ENCODE assay signal across 1 cellular context in the genomic region with DNA sequence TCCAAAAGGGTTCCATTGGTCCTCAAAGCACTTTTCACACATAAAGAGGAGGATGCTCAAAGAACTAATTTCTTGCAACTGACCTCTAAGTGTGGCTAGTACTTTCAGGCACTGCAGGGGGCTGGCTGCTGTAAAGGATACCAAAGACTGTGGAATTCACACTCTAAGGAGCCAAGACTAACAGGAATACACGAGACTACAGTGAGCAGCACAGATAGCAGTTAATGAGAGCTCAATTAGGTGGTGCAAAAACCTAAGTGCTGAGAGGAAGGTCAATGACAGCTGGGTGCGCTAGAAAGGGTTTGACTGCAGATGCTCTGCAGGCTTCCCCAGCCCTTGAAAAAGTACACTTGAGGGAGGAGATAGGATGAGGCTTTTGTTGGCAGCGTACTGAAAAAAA.
TF ChIP-seq lines count a peak whose summit lies in the region.

No MANE protein-coding gene starts in this region.

TF ChIP-seq in WTC11, 78 proteins besides CTCF, POLR2A, EP300 and RAD21 (continued from another document):
- TF ChIP-seq, protein P1, sequence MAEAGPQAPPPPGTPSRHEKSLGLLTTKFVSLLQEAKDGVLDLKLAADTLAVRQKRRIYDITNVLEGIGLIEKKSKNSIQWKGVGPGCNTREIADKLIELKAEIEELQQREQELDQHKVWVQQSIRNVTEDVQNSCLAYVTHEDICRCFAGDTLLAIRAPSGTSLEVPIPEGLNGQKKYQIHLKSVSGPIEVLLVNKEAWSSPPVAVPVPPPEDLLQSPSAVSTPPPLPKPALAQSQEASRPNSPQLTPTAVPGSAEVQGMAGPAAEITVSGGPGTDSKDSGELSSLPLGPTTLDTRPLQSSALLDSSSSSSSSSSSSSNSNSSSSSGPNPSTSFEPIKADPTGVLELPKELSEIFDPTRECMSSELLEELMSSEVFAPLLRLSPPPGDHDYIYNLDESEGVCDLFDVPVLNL (CRISPR knock-in tag; IDR thresholded peaks at IDR 0.05; ENCODE audit: borderline replicate concordance, low read depth): no peak
- TF ChIP-seq ERG (CRISPR knock-in tag; IDR thresholded peaks at IDR 0.05) (no peak), ZNF121 (CRISPR knock-in tag; IDR thresholded peaks at IDR 0.05) (no peak), SMAD4 (CRISPR knock-in tag; IDR thresholded peaks at IDR 0.05) (no peak), MXD4 (CRISPR knock-in tag; IDR thresholded peaks at IDR 0.05; ENCODE audit: borderline replicate concordance) (no peak), GTF2I (CRISPR knock-in tag; conservative IDR thresholded peaks at IDR 0.05) (no peak), ZNF671 (CRISPR knock-in tag; IDR thresholded peaks at IDR 0.05) (no peak), ZNF219 (CRISPR knock-in tag; IDR thresholded peaks at IDR 0.05; ENCODE audit: borderline replicate concordance) (no peak), STAT6 (CRISPR knock-in tag; conservative IDR thresholded peaks at IDR 0.05; ENCODE audit: low read depth) (no peak), ELF4 (CRISPR knock-in tag; IDR thresholded peaks at IDR 0.05; ENCODE audit: low read depth) (no peak), FOXP1 (CRISPR knock-in tag; IDR thresholded peaks at IDR 0.05; ENCODE audit: borderline replicate concordance) (no peak)
- TF ChIP-seq, protein P2, sequence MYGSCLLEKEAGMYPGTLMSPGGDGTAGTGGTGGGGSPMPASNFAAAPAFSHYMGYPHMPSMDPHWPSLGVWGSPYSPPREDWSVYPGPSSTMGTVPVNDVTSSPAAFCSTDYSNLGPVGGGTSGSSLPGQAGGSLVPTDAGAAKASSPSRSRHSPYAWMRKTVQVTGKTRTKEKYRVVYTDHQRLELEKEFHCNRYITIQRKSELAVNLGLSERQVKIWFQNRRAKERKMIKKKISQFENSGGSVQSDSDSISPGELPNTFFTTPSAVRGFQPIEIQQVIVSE (CRISPR knock-in tag; IDR thresholded peaks at IDR 0.05; ENCODE audit: borderline replicate concordance): no peak
- TF ChIP-seq, protein P3, sequence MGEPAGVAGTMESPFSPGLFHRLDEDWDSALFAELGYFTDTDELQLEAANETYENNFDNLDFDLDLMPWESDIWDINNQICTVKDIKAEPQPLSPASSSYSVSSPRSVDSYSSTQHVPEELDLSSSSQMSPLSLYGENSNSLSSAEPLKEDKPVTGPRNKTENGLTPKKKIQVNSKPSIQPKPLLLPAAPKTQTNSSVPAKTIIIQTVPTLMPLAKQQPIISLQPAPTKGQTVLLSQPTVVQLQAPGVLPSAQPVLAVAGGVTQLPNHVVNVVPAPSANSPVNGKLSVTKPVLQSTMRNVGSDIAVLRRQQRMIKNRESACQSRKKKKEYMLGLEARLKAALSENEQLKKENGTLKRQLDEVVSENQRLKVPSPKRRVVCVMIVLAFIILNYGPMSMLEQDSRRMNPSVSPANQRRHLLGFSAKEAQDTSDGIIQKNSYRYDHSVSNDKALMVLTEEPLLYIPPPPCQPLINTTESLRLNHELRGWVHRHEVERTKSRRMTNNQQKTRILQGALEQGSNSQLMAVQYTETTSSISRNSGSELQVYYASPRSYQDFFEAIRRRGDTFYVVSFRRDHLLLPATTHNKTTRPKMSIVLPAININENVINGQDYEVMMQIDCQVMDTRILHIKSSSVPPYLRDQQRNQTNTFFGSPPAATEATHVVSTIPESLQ (CRISPR knock-in tag; IDR thresholded peaks at IDR 0.05): no peak
- TF ChIP-seq, protein P4, sequence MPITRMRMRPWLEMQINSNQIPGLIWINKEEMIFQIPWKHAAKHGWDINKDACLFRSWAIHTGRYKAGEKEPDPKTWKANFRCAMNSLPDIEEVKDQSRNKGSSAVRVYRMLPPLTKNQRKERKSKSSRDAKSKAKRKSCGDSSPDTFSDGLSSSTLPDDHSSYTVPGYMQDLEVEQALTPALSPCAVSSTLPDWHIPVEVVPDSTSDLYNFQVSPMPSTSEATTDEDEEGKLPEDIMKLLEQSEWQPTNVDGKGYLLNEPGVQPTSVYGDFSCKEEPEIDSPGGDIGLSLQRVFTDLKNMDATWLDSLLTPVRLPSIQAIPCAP (CRISPR knock-in tag; IDR thresholded peaks at IDR 0.05): no peak
- TF ChIP-seq, protein P5, sequence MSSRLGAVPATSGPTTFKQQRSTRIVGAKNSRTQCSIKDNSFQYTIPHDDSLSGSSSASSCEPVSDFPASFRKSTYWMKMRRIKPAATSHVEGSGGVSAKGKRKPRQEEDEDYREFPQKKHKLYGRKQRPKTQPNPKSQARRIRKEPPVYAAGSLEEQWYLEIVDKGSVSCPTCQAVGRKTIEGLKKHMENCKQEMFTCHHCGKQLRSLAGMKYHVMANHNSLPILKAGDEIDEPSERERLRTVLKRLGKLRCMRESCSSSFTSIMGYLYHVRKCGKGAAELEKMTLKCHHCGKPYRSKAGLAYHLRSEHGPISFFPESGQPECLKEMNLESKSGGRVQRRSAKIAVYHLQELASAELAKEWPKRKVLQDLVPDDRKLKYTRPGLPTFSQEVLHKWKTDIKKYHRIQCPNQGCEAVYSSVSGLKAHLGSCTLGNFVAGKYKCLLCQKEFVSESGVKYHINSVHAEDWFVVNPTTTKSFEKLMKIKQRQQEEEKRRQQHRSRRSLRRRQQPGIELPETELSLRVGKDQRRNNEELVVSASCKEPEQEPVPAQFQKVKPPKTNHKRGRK (CRISPR knock-in tag; IDR thresholded peaks at IDR 0.05; ENCODE audit: borderline replicate concordance): no peak
- TF ChIP-seq, protein P6, sequence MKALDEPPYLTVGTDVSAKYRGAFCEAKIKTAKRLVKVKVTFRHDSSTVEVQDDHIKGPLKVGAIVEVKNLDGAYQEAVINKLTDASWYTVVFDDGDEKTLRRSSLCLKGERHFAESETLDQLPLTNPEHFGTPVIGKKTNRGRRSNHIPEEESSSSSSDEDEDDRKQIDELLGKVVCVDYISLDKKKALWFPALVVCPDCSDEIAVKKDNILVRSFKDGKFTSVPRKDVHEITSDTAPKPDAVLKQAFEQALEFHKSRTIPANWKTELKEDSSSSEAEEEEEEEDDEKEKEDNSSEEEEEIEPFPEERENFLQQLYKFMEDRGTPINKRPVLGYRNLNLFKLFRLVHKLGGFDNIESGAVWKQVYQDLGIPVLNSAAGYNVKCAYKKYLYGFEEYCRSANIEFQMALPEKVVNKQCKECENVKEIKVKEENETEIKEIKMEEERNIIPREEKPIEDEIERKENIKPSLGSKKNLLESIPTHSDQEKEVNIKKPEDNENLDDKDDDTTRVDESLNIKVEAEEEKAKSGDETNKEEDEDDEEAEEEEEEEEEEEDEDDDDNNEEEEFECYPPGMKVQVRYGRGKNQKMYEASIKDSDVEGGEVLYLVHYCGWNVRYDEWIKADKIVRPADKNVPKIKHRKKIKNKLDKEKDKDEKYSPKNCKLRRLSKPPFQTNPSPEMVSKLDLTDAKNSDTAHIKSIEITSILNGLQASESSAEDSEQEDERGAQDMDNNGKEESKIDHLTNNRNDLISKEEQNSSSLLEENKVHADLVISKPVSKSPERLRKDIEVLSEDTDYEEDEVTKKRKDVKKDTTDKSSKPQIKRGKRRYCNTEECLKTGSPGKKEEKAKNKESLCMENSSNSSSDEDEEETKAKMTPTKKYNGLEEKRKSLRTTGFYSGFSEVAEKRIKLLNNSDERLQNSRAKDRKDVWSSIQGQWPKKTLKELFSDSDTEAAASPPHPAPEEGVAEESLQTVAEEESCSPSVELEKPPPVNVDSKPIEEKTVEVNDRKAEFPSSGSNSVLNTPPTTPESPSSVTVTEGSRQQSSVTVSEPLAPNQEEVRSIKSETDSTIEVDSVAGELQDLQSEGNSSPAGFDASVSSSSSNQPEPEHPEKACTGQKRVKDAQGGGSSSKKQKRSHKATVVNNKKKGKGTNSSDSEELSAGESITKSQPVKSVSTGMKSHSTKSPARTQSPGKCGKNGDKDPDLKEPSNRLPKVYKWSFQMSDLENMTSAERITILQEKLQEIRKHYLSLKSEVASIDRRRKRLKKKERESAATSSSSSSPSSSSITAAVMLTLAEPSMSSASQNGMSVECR (CRISPR knock-in tag; IDR thresholded peaks at IDR 0.05; ENCODE audit: borderline replicate concordance): no peak
